Comparison of ENCODE assay signal across 7 cellular contexts in genomic region chr10:51698473-51699063, GRCh38. TPM values are rescaled to one million over a fixed set of nuclear protein-coding genes. Genes with fewer than 3 reads are reported as not detected.
DNase-seq lines count a peak whose midpoint lies in the region; ATAC-seq and TF ChIP-seq lines count a peak whose summit lies in the region.

No MANE protein-coding gene starts in this region.

- TF ChIP-seq POLR2A in IMR-90 (IDR thresholded peaks at IDR 0.05; ENCODE audit: low read depth, low read length): no peak

- peak overlapping the region; percentile 85 for H2BK5ac ChIP-seq in IMR-90 (ENCODE audit: low read depth, low read length, poor library complexity, severe bottlenecking)

- peak overlapping the region; percentile 80 for H3K4me2 ChIP-seq in IMR-90 (ENCODE audit: low read depth, low read length)

- H2AK9ac ChIP-seq in IMR-90 (replicated peaks; ENCODE audit: low read depth, low read length, poor library complexity): peak overlapping the region; percentile 74

- peak overlapping the region; percentile 98 for H3K27ac ChIP-seq in IMR-90 (ENCODE audit: insufficient read depth, low read length)
- H3K27ac ChIP-seq in iPS-20b (ENCODE audit: low read length): peak overlapping the region; percentile 97
- peak overlapping the region; percentile 95 for H3K27ac ChIP-seq in stomach smooth muscle (ENCODE audit: low read length)

- dilution Hi-C loops in IMR-90 (cut with HindIII; ENCODE audit: low sequenced_read_pairs, unreplicated experiment): no loop called here

- H3K4me3 ChIP-seq in IMR-90 (ENCODE audit: insufficient read depth, low read depth, low read length) (peak overlapping the region; percentile 80), adipocyte (ENCODE audit: low read length) (peak overlapping the region; percentile 99), iPS-20b (ENCODE audit: low read length) (peak overlapping the region; percentile 93), stomach smooth muscle (ENCODE audit: low read length in 2 of 2) (peak overlapping the region; percentile 94 to 97)

- H3K9ac ChIP-seq in IMR-90 (ENCODE audit: low read depth, low read length) (peak overlapping the region; percentile 94), adipocyte (ENCODE audit: low read length) (peak overlapping the region; percentile 99), iPS-20b (ENCODE audit: low read depth, low read length) (peak overlapping the region; percentile 95), stomach smooth muscle (ENCODE audit: low read length in 2 of 2) (peak overlapping the region; percentile 91 to 96)

- no peak for DNase-seq in IMR-90
- no peak for DNase-seq in adipocyte (ENCODE audit: low read depth)

- no TSS peak for BruUV-seq in IMR-90 (replicated peaks; lab: Mats Ljungman, UMichigan)

- no peak overlapping the region for H3K18ac ChIP-seq in IMR-90 (ENCODE audit: low read depth, low read length)

- WGBS in IMR-90 (ENCODE audit: extremely low coverage in 2 of 2, insufficient read length in 1 of 2), 2 experiments: 93% methylated on average over 5 of the region's 8 CpGs; no CpG with 5 or more reads in 1 of the 2 experiments

- H3K56ac ChIP-seq in IMR-90 (ENCODE audit: extremely low read depth, insufficient read depth, low read length): peak overlapping the region; percentile 93; the same call in 1 of the 2 replicates

- H3K4me1 ChIP-seq in IMR-90 (ENCODE audit: control insufficient read depth, insufficient read depth, low read length) (peaks cover 13% of the 10 kb centered on the region), adipocyte (ENCODE audit: control insufficient read depth, insufficient read depth, low read length) (peaks cover 59% of the 10 kb centered on the region), iPS-20b (ENCODE audit: insufficient read depth, low read length) (peaks cover 15% of the 10 kb centered on the region; the same call in 1 of the 2 replicates), stomach smooth muscle (ENCODE audit: control insufficient read depth, insufficient read depth, low read length) (peaks cover 23% of the 10 kb centered on the region)

- peak overlapping the region; percentile 68; the same call in 1 of the 2 replicates for H4K91ac ChIP-seq in IMR-90 (ENCODE audit: insufficient read depth, low read depth, low read length)

- POLR2A ChIA-PET in IMR-90 (lab: Charles Lee; ENCODE audit: unreplicated experiment): no interaction called here

- peak overlapping the region; percentile 95 for H3K14ac ChIP-seq in IMR-90 (replicated peaks; ENCODE audit: low read depth, low read length)

- no peak overlapping the region for H2BK15ac ChIP-seq in IMR-90 (ENCODE audit: low read depth, low read length)

- in situ Hi-C loops in IMR-90 (cut with MboI; ENCODE audit: low sequenced_read_pairs): no loop called here

- peak overlapping the region; percentile 19; the same call in 1 of the 2 replicates for H4K5ac ChIP-seq in IMR-90 (ENCODE audit: low read depth, low read length)

- peak overlapping the region; percentile 48 for H2AK5ac ChIP-seq in IMR-90 (ENCODE audit: low read depth, low read length)

- H4K20me1 ChIP-seq in IMR-90 (ENCODE audit: insufficient read depth, low read length): peaks cover 8% of the 10 kb centered on the region

- H3K9me1 ChIP-seq in IMR-90 (ENCODE audit: insufficient read depth, low read length): peaks cover 10% of the 10 kb centered on the region; the same call in 1 of the 2 replicates

- no peak for TF ChIP-seq CTCF in IMR-90 (conservative IDR thresholded peaks at IDR 0.05; ENCODE audit: low read depth, low read length)

- H3K4ac ChIP-seq in IMR-90 (ENCODE audit: low read depth, low read length): peak overlapping the region; percentile 87

- TF ChIP-seq RAD21 in IMR-90 (IDR thresholded peaks at IDR 0.05; ENCODE audit: low read length): no peak

- 0 out of 2 replicates have a peak, but pooled peaks cover 2% of the 10 kb centered on the region for H3K36me3 ChIP-seq in IMR-90 (ENCODE audit: control insufficient read depth, insufficient read depth, low read length)
- peaks cover 6% of the 10 kb centered on the region for H3K36me3 ChIP-seq in adipocyte (ENCODE audit: control insufficient read depth, insufficient read depth, low read length, severe bottlenecking)
- H3K36me3 ChIP-seq in iPS-20b (ENCODE audit: insufficient read depth, low read depth, low read length): peaks cover 29% of the 10 kb centered on the region
- H3K36me3 ChIP-seq in stomach smooth muscle (ENCODE audit: control insufficient read depth in 2 of 2, insufficient read depth in 2 of 2, low read length in 2 of 2): peaks cover 0 to 3% of the 10 kb centered on the region in 2 donors

- CTCF ChIA-PET in IMR-90 (lab: Yijun Ruan, JAX): interaction anchor here (1.0 kb wide), 1 partner anchor 17 kb away, joined by 3 read pairs; no protein-coding TSS in a partner anchor

- H3K79me1 ChIP-seq in IMR-90 (ENCODE audit: low read depth in 1 of 2, low read length in 2 of 2): peaks cover 16 to 31% of the 10 kb centered on the region in 2 experiments; a peak in 3 of 4 replicates

- no peaks in the 10 kb centered on the region for H3K9me3 ChIP-seq in IMR-90 (ENCODE audit: control insufficient read depth, insufficient read depth, low read length)
- H3K9me3 ChIP-seq in adipocyte (ENCODE audit: control insufficient read depth, low read length): no peaks in the 10 kb centered on the region
- no peaks in the 10 kb centered on the region for H3K9me3 ChIP-seq in iPS-20b (ENCODE audit: insufficient read depth, low read depth, low read length)
- H3K9me3 ChIP-seq in stomach smooth muscle (ENCODE audit: control insufficient read depth in 2 of 2, low read length in 2 of 2): no peaks in the 10 kb centered on the region

- intact Hi-C loops in IMR-90 (cut with micrococcal nuclease): loop anchor here (5.0 to 10.0 kb wide), 3 partner anchors 264 to 694 kb away; partner anchors contain the start of gene PRKG1

- peak overlapping the region; percentile 90; the same call in 1 of the 2 replicates for H3K23ac ChIP-seq in IMR-90 (ENCODE audit: low read depth, low read length)

- peak overlapping the region; percentile 83 to 93; a peak in 3 of 4 replicates for H4K8ac ChIP-seq in IMR-90 (ENCODE audit: low read depth in 2 of 2, low read length in 2 of 2)

- no peak for ATAC-seq in IMR-90 (ENCODE audit: low read depth)
- no peak for ATAC-seq in GM21737 (IDR thresholded peaks at IDR 0.05; ENCODE audit: unreplicated experiment)
- ATAC-seq in GM18873 (IDR thresholded peaks at IDR 0.05; ENCODE audit: low FRiP score, unreplicated experiment): no peak
- no peak for ATAC-seq in HG02759 (IDR thresholded peaks at IDR 0.05; ENCODE audit: unreplicated experiment)

- no peak overlapping the region for H2BK20ac ChIP-seq in IMR-90 (ENCODE audit: low read depth, low read length)

- peak overlapping the region; percentile 96 for H2AFZ ChIP-seq in IMR-90 (replicated peaks; ENCODE audit: low read length, poor library complexity)

- H3K27me3 ChIP-seq in IMR-90 (ENCODE audit: control insufficient read depth, insufficient read depth, low read length) (no peaks in the 10 kb centered on the region), adipocyte (replicated peaks; ENCODE audit: control insufficient read depth, insufficient read depth, low read length) (no peaks in the 10 kb centered on the region), iPS-20b (ENCODE audit: insufficient read depth, low read length) (no peaks in the 10 kb centered on the region), stomach smooth muscle (ENCODE audit: control insufficient read depth in 1 of 2, insufficient read depth in 2 of 2, low read length in 2 of 2) (no peaks in the 10 kb centered on the region)

- H2BK120ac ChIP-seq in IMR-90 (ENCODE audit: low read depth, low read length): no peak overlapping the region

TF ChIP-seq in IMR-90, 13 proteins besides CTCF, POLR2A, EP300 and RAD21:
- TF ChIP-seq CHD1 (IDR thresholded peaks at IDR 0.05; ENCODE audit: low read depth, low read length): no peak
- TF ChIP-seq RCOR1 (IDR thresholded peaks at IDR 0.05; ENCODE audit: insufficient replicate concordance, low read length): no peak
- TF ChIP-seq FOS (IDR thresholded peaks at IDR 0.05; ENCODE audit: low read depth, low read length): no peak
- peak; percentile 49 for TF ChIP-seq MAFK (IDR thresholded peaks at IDR 0.05; ENCODE audit: low read depth, low read length)

RNA-seq across cellular contexts. Expression of gene CSTF2T, which starts 0.8 kb away (rescaled TPM):
- total RNA-seq in IMR-90 (2012; rRNA removed): 18.6 and 22.5 TPM in 2 replicates
- polyA plus RNA-seq in IMR-90 (2012; rRNA removed): 5.4 and 7.2 TPM in 2 replicates
- polyA plus RNA-seq in IMR-90 (2012; cell fraction: cytosol; rRNA removed): 1.7 and 3.9 TPM in 2 replicates
- 0.94 and 2.2 TPM in 2 replicates for polyA plus RNA-seq in IMR-90 (2012; cell fraction: nucleus; rRNA removed; ENCODE audit: low replicate concordance)
